24 cellular contexts compared by ENCODE assay signal in the genomic region with DNA sequence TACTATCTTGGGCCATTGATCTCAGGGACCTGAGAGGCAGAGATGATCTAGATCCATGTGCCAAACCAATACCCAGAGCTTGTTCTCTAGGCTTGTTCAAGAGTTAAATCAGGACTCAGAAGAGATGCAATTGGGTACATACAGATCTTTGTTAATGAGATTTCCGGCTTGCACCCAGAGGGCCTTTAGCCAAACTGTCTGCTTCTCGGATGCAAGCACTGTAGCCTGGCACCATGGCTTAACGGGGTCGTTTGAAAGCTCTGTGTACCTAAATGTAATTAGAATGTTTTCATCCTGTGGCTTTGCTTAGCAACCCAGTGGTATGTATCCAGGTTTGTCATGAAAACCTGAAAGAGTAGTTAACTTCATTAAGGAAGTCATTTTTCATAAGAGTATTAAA.
DNase-seq lines count a peak whose midpoint lies in the region; ATAC-seq and TF ChIP-seq lines count a peak whose summit lies in the region.
"Had no signal": no experiment of that assay in that cellular context is flagged by ENCODE, and none has a peak within 500 bp of the region (broad histone marks: within the 10 kb centered on the region; RNA-seq: fewer than 3 reads in every experiment).

No MANE protein-coding gene starts in this region.

- H3K27ac ChIP-seq in right cardiac atrium (ENCODE audit: low read length) (no peak overlapping the region), VCaP (peak overlapping the region; percentile 43; the same call in 1 of the 2 replicates)
- H3K27ac ChIP-seq: A549, GM23248, HL-60, SJCRH30 had no signal

- no peak for TF ChIP-seq CTCF in VCaP (conservative IDR thresholded peaks at IDR 0.05)

- H3K4me3 ChIP-seq in right cardiac atrium (ENCODE audit: low read length), result no peak overlapping the region
- H3K4me3 ChIP-seq: A549, GM23248, K562, SJCRH30 had no signal

- H3K9me3 ChIP-seq in right cardiac atrium (ENCODE audit: control insufficient read depth, low read length), result no peaks in the 10 kb centered on the region
- H3K9me3 ChIP-seq: A549, SJCRH30 had no signal

- H3K4me1 Mint-ChIP-seq in natural killer cell treated with Interleukin-12 subunit alpha and Interleukin-12 subunit beta and Interleukin-15 and Interleukin-18, amount 100 ng/mL, for 72 hours (ENCODE audit: low read depth in 2 of 2), result no peaks in the 10 kb centered on the region
- H3K4me1 Mint-ChIP-seq: CD14-positive monocyte had no signal

- no peaks in the 10 kb centered on the region for H3K4me1 ChIP-seq in right cardiac atrium (ENCODE audit: control insufficient read depth, insufficient read depth, low read length)
- H3K4me1 ChIP-seq: A549, SJCRH30 had no signal

- no peak for DNase-seq in left ventricle myocardium superior
- no peak for DNase-seq in right cardiac atrium
- peak; percentile 51 for DNase-seq in NCI-H526 treated with DMSO at 0.1 percent for 48 hours (lab: John Stamatoyannopoulos, UW)
- no peak for DNase-seq in natural killer cell treated with Interleukin-12 subunit alpha and Interleukin-12 subunit beta and Interleukin-15 and Interleukin-18, amount 100 ng/mL, for 72 hours (ENCODE audit: low spot score)
- no peak for DNase-seq in retina
- no peak for DNase-seq in activated gamma-delta T cell (lab: John Stamatoyannopoulos, UW)
- DNase-seq: DND-41, GM23248, H9, HFFc6, NCI-H1105, NCI-H1694, NCI-H446 treated with DMSO at 0.1 percent for 48 hours, OCI-M1, SJCRH30 had no signal

- no peak overlapping the region for H3K27ac Mint-ChIP-seq in natural killer cell treated with Interleukin-12 subunit alpha and Interleukin-12 subunit beta and Interleukin-15 and Interleukin-18, amount 100 ng/mL, for 72 hours
- H3K27ac Mint-ChIP-seq: B cell; CD14-positive monocyte; HFFc6; T-helper 1 cell treated with Interleukin-12 subunit alpha and Interleukin-12 subunit beta and Interleukin-4 antibody, amounts not matched to agents 30 μg/mL and 1 μg/mL, for 36 hours had no signal

- H3K4me3 Mint-ChIP-seq in natural killer cell treated with Interleukin-12 subunit alpha and Interleukin-12 subunit beta and Interleukin-15 and Interleukin-18, amount 100 ng/mL, for 72 hours, result no peak overlapping the region
- H3K4me3 Mint-ChIP-seq: B cell; CD14-positive monocyte; H9; HFFc6; T-helper 1 cell treated with Interleukin-12 subunit alpha and Interleukin-12 subunit beta and Interleukin-4 antibody, amounts not matched to agents 30 μg/mL and 1 μg/mL, for 36 hours had no signal

- no peaks in the 10 kb centered on the region for H3K9me3 Mint-ChIP-seq in natural killer cell treated with Interleukin-12 subunit alpha and Interleukin-12 subunit beta and Interleukin-15 and Interleukin-18, amount 100 ng/mL, for 72 hours
- H3K9me3 Mint-ChIP-seq: HFFc6; T-helper 1 cell treated with Interleukin-12 subunit alpha and Interleukin-12 subunit beta and Interleukin-4 antibody, amounts not matched to agents 30 μg/mL and 1 μg/mL, for 36 hours had no signal

- ATAC-seq in left ventricle myocardium superior (peak; percentile 19), right cardiac atrium (no peak), HG03039 (IDR thresholded peaks at IDR 0.05; ENCODE audit: unreplicated experiment) (no peak)
- no peak for ATAC-seq in natural killer cell treated with Interleukin-12 subunit alpha and Interleukin-12 subunit beta and Interleukin-15 and Interleukin-18, amount 100 ng/mL, for 72 hours
- ATAC-seq: A549, HepG2, K562 had no signal

- intact Hi-C loops in left ventricle myocardium superior (cut with micrococcal nuclease), result no loop called here
- intact Hi-C loops in right cardiac atrium (cut with DNase I), result no loop called here

- WGBS in right cardiac atrium, result 71% methylated on average over 4 of the region's 4 CpGs

- H3K27me3 ChIP-seq in right cardiac atrium (ENCODE audit: control insufficient read depth, insufficient read depth), result no peaks in the 10 kb centered on the region
- H3K27me3 ChIP-seq: SJCRH30 had no signal

- no peaks in the 10 kb centered on the region for H3K36me3 Mint-ChIP-seq in natural killer cell treated with Interleukin-12 subunit alpha and Interleukin-12 subunit beta and Interleukin-15 and Interleukin-18, amount 100 ng/mL, for 72 hours
- H3K36me3 Mint-ChIP-seq: CD14-positive monocyte had no signal

- peaks cover 2 to 8% of the 10 kb centered on the region in 2 donors for H3K27me3 Mint-ChIP-seq in natural killer cell treated with Interleukin-12 subunit alpha and Interleukin-12 subunit beta and Interleukin-15 and Interleukin-18, amount 100 ng/mL, for 72 hours
